Comparison of ENCODE assay signal across 10 cellular contexts in the genomic region with DNA sequence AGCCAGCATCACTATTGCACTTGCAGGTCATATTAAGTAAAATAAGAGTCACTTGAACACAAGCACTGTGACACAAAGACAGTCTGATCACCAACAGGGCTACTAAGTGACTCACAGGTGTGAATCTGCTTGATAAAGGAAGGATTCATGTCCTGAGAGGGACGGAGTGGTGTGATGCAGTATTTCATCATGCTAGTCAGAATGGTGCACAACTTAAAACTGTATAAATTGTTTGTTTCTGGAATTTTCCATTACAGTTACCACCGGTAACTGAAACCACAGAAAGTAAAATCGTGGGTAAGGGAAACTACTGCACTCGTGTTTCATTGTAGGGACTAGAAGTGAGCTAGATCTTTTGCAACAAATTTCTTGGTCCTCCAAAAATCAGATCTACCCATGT.
DNase-seq lines count a peak whose midpoint lies in the region; ATAC-seq and TF ChIP-seq lines count a peak whose summit lies in the region.
"Had no signal": no experiment of that assay in that cellular context is flagged by ENCODE, and none has a peak within 500 bp of the region (broad histone marks: within the 10 kb centered on the region; RNA-seq: fewer than 3 reads in every experiment).

No MANE protein-coding gene starts in this region.

- peak overlapping the region; percentile 1; the same call in 1 of the 2 replicates for H3K9ac ChIP-seq in HUES64 (ENCODE audit: low read depth, low read length)
- no peak overlapping the region for H3K9ac ChIP-seq in mammary epithelial cell (ENCODE audit: insufficient read depth, low read length)

- H2AFZ ChIP-seq in mammary epithelial cell (ENCODE audit: low read depth, low read length): no peak overlapping the region

- H3K36me3 ChIP-seq in HUES64 (ENCODE audit: insufficient read depth, low read length) (peaks cover 7% of the 10 kb centered on the region; the same call in 1 of the 2 replicates), mammary epithelial cell (ENCODE audit: insufficient read depth, low read length) (no peaks in the 10 kb centered on the region), left ventricle myocardium inferior (no peaks in the 10 kb centered on the region)

- WGBS in HUES64: 88% methylated on average over 4 of the region's 4 CpGs
- WGBS in mammary epithelial cell (ENCODE audit: low coverage, missing lambda C conversion rate): 22% methylated on average over 4 of the region's 4 CpGs

- peaks cover 33% of the 10 kb centered on the region for H3K79me2 ChIP-seq in mammary epithelial cell (ENCODE audit: insufficient read depth, low read length)

- DNase-seq in AG04450 (ENCODE audit: low read depth, low spot score) (peak; percentile 26), mammary epithelial cell (peak; percentile 75), left ventricle myocardium inferior (no peak), AG08395 (ENCODE audit: low spot score) (no peak)
- DNase-seq: effector memory CD4-positive, alpha-beta T cell; NCI-H69 had no signal

- in situ Hi-C loops in mammary epithelial cell (cut with MboI; ENCODE audit: low sequenced_read_pairs in 2 of 2): no loop called here

- no peaks in the 10 kb centered on the region for H3K9me3 ChIP-seq in AG04450 (ENCODE audit: control insufficient read depth, insufficient read depth, low read length)
- H3K9me3 ChIP-seq in HUES64 (ENCODE audit: insufficient read depth, low read depth, low read length): peaks cover 6% of the 10 kb centered on the region; the same call in 1 of the 2 replicates
- no peaks in the 10 kb centered on the region for H3K9me3 ChIP-seq in mammary epithelial cell (replicated peaks; ENCODE audit: insufficient read depth, low read length)
- H3K9me3 ChIP-seq in left ventricle myocardium inferior (replicated peaks): no peaks in the 10 kb centered on the region

- dilution Hi-C loops in mammary epithelial cell (cut with HindIII; ENCODE audit: low sequenced_read_pairs): no loop called here

- CTCF ChIA-PET in AG04450 (lab: Charles Lee): interaction anchor here (1.6 kb wide), 1 partner anchor 39 kb away, joined by 7 read pairs; no protein-coding TSS in a partner anchor
- CTCF ChIA-PET in mammary epithelial cell (lab: Charles Lee; ENCODE audit: low non-redundant PET): no interaction called here

- POLR2A ChIA-PET in AG04450 (lab: Yijun Ruan, JAX): no interaction called here

- H3K4me3 ChIP-seq in AG04450 (ENCODE audit: low read depth, low read length) (no peak overlapping the region), HUES64 (ENCODE audit: low read length) (no peak overlapping the region), mammary epithelial cell (replicated peaks in 1 of 3; ENCODE audit: insufficient read depth in 1 of 3, low read depth in 2 of 3, low read length in 3 of 3) (no peak overlapping the region), left ventricle myocardium inferior (no peak overlapping the region)

- ATAC-seq in GM21381 (IDR thresholded peaks at IDR 0.05; ENCODE audit: unreplicated experiment) (peak; percentile 60), GM18907 (IDR thresholded peaks at IDR 0.05; ENCODE audit: unreplicated experiment) (no peak), HG03571 (IDR thresholded peaks at IDR 0.05; ENCODE audit: unreplicated experiment) (no peak)

- no peaks in the 10 kb centered on the region for H4K20me1 ChIP-seq in mammary epithelial cell (ENCODE audit: insufficient read depth, low read length)

- no TSS peak for BruUV-seq in mammary epithelial cell (replicated peaks; lab: Mats Ljungman, UMichigan)

- H3K4me1 ChIP-seq in HUES64 (ENCODE audit: insufficient read depth, low read length) (peaks cover 29% of the 10 kb centered on the region), mammary epithelial cell (ENCODE audit: insufficient read depth, low read length) (peaks cover 72% of the 10 kb centered on the region), left ventricle myocardium inferior (peaks cover 22% of the 10 kb centered on the region)

- no peak overlapping the region for H3K4me2 ChIP-seq in mammary epithelial cell (ENCODE audit: insufficient read depth, low read depth, low read length)

- H3K27ac ChIP-seq in AG04450 (ENCODE audit: low read depth, low read length) (no peak overlapping the region), HUES64 (ENCODE audit: low read depth, low read length) (peak overlapping the region; percentile 37; the same call in 1 of the 2 replicates), mammary epithelial cell (ENCODE audit: insufficient read depth, low read depth, low read length) (peak overlapping the region; percentile 42), left ventricle myocardium inferior (replicated peaks) (no peak overlapping the region)

- H3K27me3 ChIP-seq in AG04450 (ENCODE audit: control insufficient read depth, insufficient read depth, low read length) (no peaks in the 10 kb centered on the region), HUES64 (ENCODE audit: insufficient read depth, low read length) (no peaks in the 10 kb centered on the region), mammary epithelial cell (ENCODE audit: insufficient read depth, low read length) (no peaks in the 10 kb centered on the region), left ventricle myocardium inferior (ENCODE audit: low read depth) (peaks cover 17% of the 10 kb centered on the region)

- intact Hi-C loops in mammary epithelial cell (cut with micrococcal nuclease) (loop anchor here (1.0 to 5.0 kb wide), 3 partner anchors 44 to 110 kb away; partner anchors contain the start of gene ELOVL6), left ventricle myocardium inferior (cut with micrococcal nuclease) (no loop called here)

- TF ChIP-seq CTCF in AG04450 (IDR thresholded peaks at IDR 0.05; ENCODE audit: low read depth, low read length) (no peak), mammary epithelial cell (conservative IDR thresholded peaks at IDR 0.05 in 1 of 2, IDR thresholded peaks at IDR 0.05 in 1 of 2; ENCODE audit: extremely low read depth in 1 of 2, insufficient read depth in 1 of 2, low read depth in 1 of 2, low read length in 2 of 2) (no peak), left ventricle myocardium inferior (IDR thresholded peaks at IDR 0.05; ENCODE audit: borderline replicate concordance) (no peak)

Comparison
In these comparisons a context has a peak if more than half of its experiments do, and no peak if none do; other contexts are left out.
1. DNase-seq: peak in AG04450 (single experiment) and mammary epithelial cell (single experiment); none in left ventricle myocardium inferior (single experiment) and AG08395 (single experiment).
2. H3K27ac ChIP-seq: peak in HUES64 (single experiment) and mammary epithelial cell (single experiment); none in AG04450 (single experiment) and left ventricle myocardium inferior (single experiment).